Comparison of ENCODE assay signal across 1 cellular context in the genomic region with DNA sequence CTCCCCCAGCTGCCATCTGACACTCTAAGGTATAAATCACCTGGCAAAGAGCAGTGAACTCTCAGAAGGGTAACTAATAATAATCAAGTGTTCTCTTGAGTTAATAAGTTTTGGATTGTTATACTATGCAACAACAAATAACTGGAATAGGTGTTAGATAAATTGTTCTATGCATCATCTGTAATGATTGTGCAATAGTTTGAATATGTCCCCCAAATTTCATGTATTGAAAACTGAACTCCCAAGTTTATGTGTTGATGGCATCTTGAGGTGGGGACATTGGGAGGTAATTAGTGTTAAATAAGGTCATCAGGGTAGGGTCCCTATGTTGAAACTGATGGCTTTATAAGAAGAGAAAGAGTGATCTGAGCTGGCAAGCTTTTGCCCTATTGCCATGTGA.
TF ChIP-seq lines count a peak whose summit lies in the region.

No MANE protein-coding gene starts in this region.

TF ChIP-seq in H1, 55 proteins besides CTCF, POLR2A, EP300 and RAD21 (continued from another document):
- TF ChIP-seq TAF7 (optimal IDR thresholded peaks at IDR 0.05; ENCODE audit: borderline replicate concordance, low read depth, low read length), result no peak
